ENCODE assay signal across 8 cellular contexts in the genomic region with DNA sequence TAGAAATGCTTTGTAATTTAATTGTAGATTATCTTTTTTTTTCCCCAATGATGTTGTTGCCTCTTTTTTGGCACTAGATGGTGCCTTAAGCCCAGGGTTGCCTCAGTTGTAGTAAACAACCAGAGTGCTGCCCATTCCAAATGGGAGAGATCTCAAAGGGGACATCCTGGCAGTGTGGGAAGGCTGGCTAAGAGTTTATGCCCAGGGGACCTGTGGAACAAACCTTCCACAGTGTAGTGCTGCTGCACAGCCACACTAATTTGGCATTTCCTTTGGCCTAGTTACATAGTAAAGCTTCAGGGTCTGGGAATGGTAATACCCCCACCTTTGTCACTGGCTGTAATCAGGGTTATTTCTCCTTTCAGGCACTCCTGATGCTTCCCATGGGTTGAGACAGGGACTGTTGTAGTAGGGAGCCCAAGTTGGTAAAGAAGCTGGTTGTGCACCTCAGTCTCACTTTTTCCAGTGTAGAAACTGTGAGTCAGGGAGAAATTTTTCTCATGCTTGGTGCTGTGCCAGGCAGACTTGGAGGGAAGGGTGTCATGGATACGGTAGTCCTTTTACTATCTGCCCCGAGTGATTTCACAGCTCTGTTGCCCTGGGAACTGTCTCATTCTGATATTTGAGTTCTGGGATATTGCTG.
A peak's percentile ranks its signal among the peaks of the same experiment; 100 is the strongest.
DNase-seq lines count a peak whose midpoint lies in the region; ATAC-seq and TF ChIP-seq lines count a peak whose summit lies in the region.

No MANE protein-coding gene starts in this region.

- peak; percentile 19; the same call in 1 of the 2 replicates for TF ChIP-seq CTCF in MM.1S (IDR thresholded peaks at IDR 0.05; ENCODE audit: low read length)
- peak; percentile 71 for TF ChIP-seq CTCF in choroid plexus epithelial cell (conservative IDR thresholded peaks at IDR 0.05; ENCODE audit: low read depth, low read length)
- TF ChIP-seq CTCF in mucosa of descending colon (IDR thresholded peaks at IDR 0.05), result no peak

- ATAC-seq in mucosa of descending colon (peak; percentile 79), HG02852 (IDR thresholded peaks at IDR 0.05; ENCODE audit: unreplicated experiment) (no peak), GM19328 (IDR thresholded peaks at IDR 0.05; ENCODE audit: unreplicated experiment) (no peak), GM21825 (IDR thresholded peaks at IDR 0.05; ENCODE audit: unreplicated experiment) (no peak)

- H3K4me1 ChIP-seq in MM.1S (ENCODE audit: low read length) (no peaks in the 10 kb centered on the region), mucosa of descending colon (ENCODE audit: low read depth) (peaks cover 12% of the 10 kb centered on the region)

- H3F3A ChIP-seq in MM.1S (ENCODE audit: insufficient read depth, low read length), result no peaks in the 10 kb centered on the region

- no peak overlapping the region for H2AFZ ChIP-seq in MM.1S (ENCODE audit: low read length)

- H3K27me3 ChIP-seq in MM.1S (replicated peaks; ENCODE audit: insufficient read depth, low read length), result no peaks in the 10 kb centered on the region

- peak; percentile 67 for DNase-seq in Caki2 (ENCODE audit: low read depth)
- no peak for DNase-seq in MM.1S
- peak; percentile 96 for DNase-seq in choroid plexus epithelial cell (ENCODE audit: low read depth)
- DNase-seq in mucosa of descending colon, result peak in 2 of 3 donors; percentile 51 to 63
- no peak for DNase-seq in stimulated activated CD8-positive, alpha-beta memory T cell treated with anti-CD3 and anti-CD28 coated beads, Interleukin-4, amount 100 ng/mL, for 48 hours

- H3K36me3 ChIP-seq in MM.1S (replicated peaks; ENCODE audit: insufficient read depth, low read length) (no peaks in the 10 kb centered on the region), mucosa of descending colon (ENCODE audit: low read depth) (no peaks in the 10 kb centered on the region)

- no peaks in the 10 kb centered on the region for H3K79me2 ChIP-seq in MM.1S (ENCODE audit: low read length)

- intact Hi-C loops in mucosa of descending colon (cut with DNase I, micrococcal nuclease), result no loop called here

- H3K4me3 ChIP-seq in MM.1S (ENCODE audit: low read length) (no peak overlapping the region), choroid plexus epithelial cell (ENCODE audit: low read depth, low read length) (no peak overlapping the region), mucosa of descending colon (no peak overlapping the region)

- in situ Hi-C loops in Caki2 (cut with HindIII; ENCODE audit: low pct_unique_long_range_greater_than_20kb, low sequenced_read_pairs), result no loop called here

- H3K4me2 ChIP-seq in MM.1S (ENCODE audit: low read depth, low read length), result no peak overlapping the region

- no peak overlapping the region for H3K27ac ChIP-seq in MM.1S (ENCODE audit: low read length)

- H4K20me1 ChIP-seq in MM.1S (ENCODE audit: insufficient read depth, low read length), result no peaks in the 10 kb centered on the region

- H3K9me2 ChIP-seq in MM.1S (replicated peaks; ENCODE audit: insufficient read depth, low read length), result no peaks in the 10 kb centered on the region

- H3K9me3 ChIP-seq in MM.1S (replicated peaks; ENCODE audit: insufficient read depth, low read length) (no peaks in the 10 kb centered on the region), mucosa of descending colon (peaks cover 16% of the 10 kb centered on the region)

- H3K9ac ChIP-seq in MM.1S (ENCODE audit: low read length), result no peak overlapping the region

Comparison
In these comparisons a context has a peak if more than half of its experiments do, and no peak if none do; other contexts are left out.
1. DNase-seq: peak in Caki2 (single experiment), choroid plexus epithelial cell (single experiment) and mucosa of descending colon (2 of 3); none in MM.1S (single experiment) and stimulated activated CD8-positive, alpha-beta memory T cell treated with anti-CD3 and anti-CD28 coated beads, Interleukin-4, amount 100 ng/mL, for 48 hours (single experiment).